ENCODE assay signal across 16 cellular contexts in the genomic region with DNA sequence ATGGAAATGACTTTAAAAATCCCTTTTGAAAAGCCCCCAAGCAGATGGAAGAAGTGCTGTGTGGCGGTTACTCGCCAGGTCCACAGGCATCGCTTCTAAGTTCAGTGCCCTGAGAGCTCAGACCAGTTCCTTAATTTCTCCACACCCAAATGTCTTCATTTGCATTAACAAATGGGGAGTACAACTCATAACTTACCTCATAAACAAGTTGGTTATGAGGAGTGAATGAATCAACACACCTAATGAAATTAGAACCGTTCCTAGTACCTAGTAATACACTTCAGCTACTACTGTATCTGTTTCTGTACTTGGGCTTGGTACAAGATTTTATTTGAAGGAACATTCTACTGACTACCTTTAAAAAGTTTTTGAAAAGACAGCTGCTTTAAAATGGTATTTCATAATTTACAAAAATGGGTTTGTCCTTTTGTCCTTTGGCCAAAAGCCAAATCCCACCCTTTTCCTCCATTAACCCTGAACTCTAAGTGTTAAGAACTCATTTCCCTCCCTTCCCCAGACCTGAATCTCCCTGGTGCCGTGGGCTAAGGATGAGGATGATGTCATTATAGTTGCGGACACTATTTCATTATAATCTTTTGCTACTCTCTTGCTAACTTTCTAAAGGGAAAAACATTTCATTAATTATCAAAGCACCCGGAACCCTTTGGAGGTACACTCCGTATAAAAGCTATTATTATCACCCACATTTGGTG.
DNase-seq lines count a peak whose midpoint lies in the region; ATAC-seq and TF ChIP-seq lines count a peak whose summit lies in the region.
"Had no signal": no experiment of that assay in that cellular context is flagged by ENCODE, and none has a peak within 500 bp of the region (broad histone marks: within the 10 kb centered on the region; RNA-seq: fewer than 3 reads in every experiment).

No MANE protein-coding gene starts in this region.

- H3K4me1 ChIP-seq in esophagus muscularis mucosa (peaks cover 18 to 86% (median 70%) of the 10 kb centered on the region in 4 donors), testis (peaks cover 7% of the 10 kb centered on the region)

- no peak overlapping the region for H3K4me3 Mint-ChIP-seq in mesothelial cell of epicardium
- H3K4me3 Mint-ChIP-seq: activated T-helper 1 cell treated with anti-CD3 and anti-CD28 coated beads, Interleukin-12 subunit alpha, Interleukin-12 subunit beta, Interleukin-2, Interleukin-4 antibody, amounts not matched to agents 30 ng/mL and 10 ng/mL and 1 ng/mL, durations not matched to agents 14 hours and 24 hours and 36 hours; CD4-positive, alpha-beta memory T cell; natural killer cell treated with Interleukin-12 subunit alpha and Interleukin-12 subunit beta and Interleukin-15 and Interleukin-18, amount 100 ng/mL, for 72 hours had no signal

- peak; percentile 67 for DNase-seq in NCI-H226
- DNase-seq in esophagus muscularis mucosa (ENCODE audit: extremely low spot score): no peak
- DNase-seq in mesothelial cell of epicardium (ENCODE audit: low spot score in 2 of 2, unreplicated experiment in 2 of 2): no peak
- no peak for DNase-seq in testis
- DNase-seq in head of caudate nucleus: no peak
- DNase-seq in activated effector memory CD4-positive, alpha-beta T cell treated with anti-CD3 and anti-CD28 coated beads, Interleukin-2, amount 50 U/mL, for 16 hours: no peak
- no peak for DNase-seq in RPMI8226
- DNase-seq: CD4-positive, alpha-beta memory T cell; central memory CD4-positive, alpha-beta T cell; HCEC 1CT; hippocampal formation; NCI-H510A; stimulated activated CD4-positive, alpha-beta T cell treated with anti-CD3 and anti-CD28 coated beads, Interleukin-4, amount 100 ng/mL, for 1 hour had no signal

- H3K27me3 ChIP-seq in esophagus muscularis mucosa (no peaks in the 10 kb centered on the region), testis (no peaks in the 10 kb centered on the region)

- H3K9me3 Mint-ChIP-seq in mesothelial cell of epicardium: no peaks in the 10 kb centered on the region
- H3K9me3 Mint-ChIP-seq: activated T-helper 1 cell treated with anti-CD3 and anti-CD28 coated beads, Interleukin-12 subunit alpha, Interleukin-12 subunit beta, Interleukin-2, Interleukin-4 antibody, amounts not matched to agents 30 ng/mL and 10 ng/mL and 1 ng/mL, durations not matched to agents 14 hours and 24 hours and 36 hours; natural killer cell treated with Interleukin-12 subunit alpha and Interleukin-12 subunit beta and Interleukin-15 and Interleukin-18, amount 100 ng/mL, for 72 hours had no signal

- H3K36me3 ChIP-seq in esophagus muscularis mucosa (no peaks in the 10 kb centered on the region), testis (ENCODE audit: low read depth, missing control alignments) (no peaks in the 10 kb centered on the region)

- H3K27ac ChIP-seq in esophagus muscularis mucosa (replicated peaks in 1 of 4) (peak overlapping the region; percentile 83 to 89 (median 84)), testis (peak overlapping the region; percentile 28 to 82)

- H3K36me3 Mint-ChIP-seq in mesothelial cell of epicardium: peaks cover 2% of the 10 kb centered on the region
- H3K36me3 Mint-ChIP-seq: CD4-positive, alpha-beta memory T cell; natural killer cell treated with Interleukin-12 subunit alpha and Interleukin-12 subunit beta and Interleukin-15 and Interleukin-18, amount 100 ng/mL, for 72 hours had no signal

- TF ChIP-seq CTCF in esophagus muscularis mucosa (IDR thresholded peaks at IDR 0.05) (no peak), mesothelial cell of epicardium (IDR thresholded peaks at IDR 0.05; ENCODE audit: unreplicated experiment) (no peak), testis (IDR thresholded peaks at IDR 0.05) (no peak)

- H3K4me3 ChIP-seq in esophagus muscularis mucosa: peak overlapping the region; percentile 38 to 58 (median 48)
- no peak overlapping the region for H3K4me3 ChIP-seq in testis

- H3K4me1 Mint-ChIP-seq in mesothelial cell of epicardium: peaks cover 52% of the 10 kb centered on the region
- H3K4me1 Mint-ChIP-seq: CD4-positive, alpha-beta memory T cell had no signal

- peaks cover 2% of the 10 kb centered on the region for H3K27me3 Mint-ChIP-seq in mesothelial cell of epicardium (ENCODE audit: low read depth)

- ATAC-seq in GM18867 (IDR thresholded peaks at IDR 0.05; ENCODE audit: unreplicated experiment): no peak
- ATAC-seq: natural killer cell treated with Interleukin-12 subunit alpha and Interleukin-12 subunit beta and Interleukin-15 and Interleukin-18, amount 100 ng/mL, for 72 hours had no signal

- no peaks in the 10 kb centered on the region for H3K9me3 ChIP-seq in esophagus muscularis mucosa
- no peaks in the 10 kb centered on the region for H3K9me3 ChIP-seq in testis

- WGBS in esophagus muscularis mucosa: 50% methylated on average over 8 of the region's 8 CpGs
- 66 to 68% methylated on average over 8 of the region's 8 CpGs for WGBS in testis, 2 donors

- TF ChIP-seq EP300 in esophagus muscularis mucosa (IDR thresholded peaks at IDR 0.05): no peak

- intact Hi-C loops in esophagus muscularis mucosa (cut with DNase I): loop anchor here (5.0 to 10.0 kb wide), 2 partner anchors 71 to 219 kb away; a partner anchor contains a TSS
- intact Hi-C loops in testis (cut with DNase I; ENCODE audit: low total_unique reads): no loop called here
- intact Hi-C loops in head of caudate nucleus (cut with DNase I): no loop called here

- H3K27ac Mint-ChIP-seq in mesothelial cell of epicardium: peak overlapping the region; percentile 92
- H3K27ac Mint-ChIP-seq: activated T-helper 1 cell treated with anti-CD3 and anti-CD28 coated beads, Interleukin-12 subunit alpha, Interleukin-12 subunit beta, Interleukin-2, Interleukin-4 antibody, amounts not matched to agents 30 ng/mL and 10 ng/mL and 1 ng/mL, durations not matched to agents 14 hours and 24 hours and 36 hours; CD4-positive, alpha-beta memory T cell; natural killer cell treated with Interleukin-12 subunit alpha and Interleukin-12 subunit beta and Interleukin-15 and Interleukin-18, amount 100 ng/mL, for 72 hours had no signal

- TF ChIP-seq POLR2A in esophagus muscularis mucosa (IDR thresholded peaks at IDR 0.05; ENCODE audit: low read depth): no peak
- no peak for TF ChIP-seq POLR2A in testis (IDR thresholded peaks at IDR 0.05)

Comparison
In these comparisons a context has a peak if more than half of its experiments do, and no peak if none do; other contexts are left out.
1. H3K4me3 ChIP-seq: peak in esophagus muscularis mucosa (4 of 4); none in testis (0 of 2).